ENCODE assay signal across 8 cellular contexts in the genomic region with DNA sequence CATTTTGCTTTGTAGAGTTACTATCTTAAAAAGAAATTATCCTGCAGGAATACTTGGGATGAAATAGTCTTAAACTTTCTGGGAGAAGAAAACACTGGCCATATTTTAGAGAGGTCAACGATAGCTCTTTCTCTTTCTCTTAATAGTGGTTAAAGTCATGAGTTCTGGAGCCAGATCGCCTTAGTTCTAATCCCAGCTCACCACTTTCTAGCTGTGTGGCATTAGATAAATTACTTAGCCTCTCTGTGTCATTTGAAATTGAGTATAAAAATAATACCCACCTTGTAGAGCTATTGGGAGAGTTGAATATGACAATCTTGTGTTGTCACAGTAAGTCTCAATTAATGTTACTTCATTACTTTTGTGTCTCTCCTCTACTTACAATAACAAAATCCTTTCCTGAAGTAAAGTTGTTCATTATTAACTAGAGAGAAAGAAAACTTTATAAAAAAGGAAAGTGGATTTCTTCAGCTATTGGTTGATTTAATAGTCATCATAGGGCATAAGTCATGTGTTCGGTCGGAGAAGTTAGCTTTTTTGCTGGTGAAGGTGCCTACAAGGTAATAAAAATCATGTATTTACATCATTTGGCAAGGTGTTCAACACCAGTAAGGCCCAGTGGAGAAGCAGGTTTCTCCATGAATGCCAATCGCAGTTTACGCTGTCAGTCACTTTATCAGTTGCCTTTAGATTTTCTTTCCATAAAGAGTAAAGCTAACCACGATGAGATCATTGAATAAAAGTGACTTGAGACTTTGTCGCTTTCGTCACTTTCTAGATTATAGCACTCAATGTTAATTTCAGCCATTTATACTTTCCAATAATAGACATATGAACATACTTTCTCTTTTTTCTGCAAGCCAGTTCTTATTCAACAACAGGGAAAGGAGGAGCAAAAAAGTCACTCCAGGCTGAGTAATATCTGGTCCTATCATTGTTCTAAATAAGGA.
DNase-seq lines count a peak whose midpoint lies in the region; ATAC-seq lines count a peak whose summit lies in the region.

No MANE protein-coding gene starts in this region.

- no peaks in the 10 kb centered on the region for H3K9me3 Mint-ChIP-seq in stimulated activated naive CD8-positive, alpha-beta T cell treated with anti-CD3 and anti-CD28 coated beads, Interleukin-15, Interleukin-2, amounts not matched to agents 100 ng/mL and 50 ng/mL, for 24 hours

- H3K4me3 ChIP-seq in mucosa of stomach (ENCODE audit: low read length): peak overlapping the region; percentile 89

- peaks cover 17% of the 10 kb centered on the region for H3K36me3 Mint-ChIP-seq in stimulated activated naive CD8-positive, alpha-beta T cell treated with anti-CD3 and anti-CD28 coated beads, Interleukin-15, Interleukin-2, amounts not matched to agents 100 ng/mL and 50 ng/mL, for 24 hours (ENCODE audit: low read depth)

- DNase-seq in stimulated activated naive CD8-positive, alpha-beta T cell treated with anti-CD3 and anti-CD28 coated beads, Interleukin-15, Interleukin-2, amounts not matched to agents 100 U/mL and 50 U/mL, for 24 hours: no peak
- no peak for DNase-seq in SHP77 treated with DMSO at 0.1 percent for 48 hours (lab: John Stamatoyannopoulos, UW)
- no peak for DNase-seq in NCI-H446 treated with DMSO at 0.1 percent for 48 hours (lab: John Stamatoyannopoulos, UW)

- peak overlapping the region; percentile 92 for H3K9ac ChIP-seq in mucosa of stomach (ENCODE audit: low read length)

- no peak overlapping the region for H3K27ac Mint-ChIP-seq in stimulated activated naive CD8-positive, alpha-beta T cell treated with anti-CD3 and anti-CD28 coated beads, Interleukin-15, Interleukin-2, amounts not matched to agents 100 ng/mL and 50 ng/mL, for 24 hours

- no peak for ATAC-seq in stimulated activated naive CD8-positive, alpha-beta T cell treated with anti-CD3 and anti-CD28 coated beads, Interleukin-15, Interleukin-2, amounts not matched to agents 100 U/mL and 50 U/mL, for 24 hours
- no peak for ATAC-seq in HG03039 (IDR thresholded peaks at IDR 0.05; ENCODE audit: unreplicated experiment)
- no peak for ATAC-seq in GM19395 (IDR thresholded peaks at IDR 0.05; ENCODE audit: unreplicated experiment)

- H3K4me3 Mint-ChIP-seq in stimulated activated naive CD8-positive, alpha-beta T cell treated with anti-CD3 and anti-CD28 coated beads, Interleukin-15, Interleukin-2, amounts not matched to agents 100 ng/mL and 50 ng/mL, for 24 hours: peak overlapping the region; percentile 83

- H3K4me1 ChIP-seq in mucosa of stomach (ENCODE audit: control insufficient read depth, insufficient read depth, low read length): peaks cover 28% of the 10 kb centered on the region

- no peaks in the 10 kb centered on the region for H3K27me3 ChIP-seq in mucosa of stomach (ENCODE audit: control insufficient read depth, insufficient read depth, low read length)

- peak overlapping the region; percentile 3 for H3K27ac ChIP-seq in cingulate gyrus (ENCODE audit: low read depth, low read length)

- H3K4me1 Mint-ChIP-seq in stimulated activated naive CD8-positive, alpha-beta T cell treated with anti-CD3 and anti-CD28 coated beads, Interleukin-15, Interleukin-2, amounts not matched to agents 100 ng/mL and 50 ng/mL, for 24 hours (ENCODE audit: low read depth): peaks cover 67% of the 10 kb centered on the region

- no peaks in the 10 kb centered on the region for H3K27me3 Mint-ChIP-seq in stimulated activated naive CD8-positive, alpha-beta T cell treated with anti-CD3 and anti-CD28 coated beads, Interleukin-15, Interleukin-2, amounts not matched to agents 100 ng/mL and 50 ng/mL, for 24 hours

- no peaks in the 10 kb centered on the region for H3K36me3 ChIP-seq in mucosa of stomach (ENCODE audit: control insufficient read depth, insufficient read depth, low read length)

- no peaks in the 10 kb centered on the region for H3K9me3 ChIP-seq in mucosa of stomach (ENCODE audit: control insufficient read depth, low read length)
